ENCODE assay signal across 7 cellular contexts in the genomic region with DNA sequence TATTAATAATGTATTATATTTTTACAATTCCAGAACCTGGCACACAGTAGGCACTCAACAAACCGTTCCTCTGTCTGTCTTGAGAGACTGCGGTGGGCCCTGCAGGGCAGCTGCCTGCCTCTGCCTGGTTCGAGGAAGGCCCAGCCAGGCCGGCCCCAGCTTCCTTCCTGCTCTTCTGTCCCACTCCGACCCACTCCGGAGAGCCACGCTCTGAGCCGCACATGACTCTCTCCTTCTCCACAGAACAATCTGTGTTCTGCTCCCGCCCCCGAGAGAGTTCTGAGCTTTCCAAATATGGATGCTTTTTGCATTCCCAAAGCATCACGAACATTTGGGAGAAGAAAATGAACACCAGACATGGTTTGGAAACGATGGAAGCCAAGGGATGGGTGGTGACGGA. TPM values are rescaled to one million over a fixed set of nuclear protein-coding genes. Genes with fewer than 3 reads are reported as not detected.
DNase-seq lines count a peak whose midpoint lies in the region; ATAC-seq and TF ChIP-seq lines count a peak whose summit lies in the region.

No MANE protein-coding gene starts in this region.

- H3K9me3 ChIP-seq in esophagus (ENCODE audit: control insufficient read depth in 2 of 2, insufficient read depth in 1 of 2, low read depth in 1 of 2, low read length in 1 of 2): no peaks in the 10 kb centered on the region

- H3K4me3 Mint-ChIP-seq in nephron: peak overlapping the region; percentile 75 to 83 (median 81)

- peaks cover 13% of the 10 kb centered on the region for H3K4me1 Mint-ChIP-seq in nephron

- H3K27ac Mint-ChIP-seq in nephron: peak overlapping the region; percentile 27 to 79 (median 59)

- WGBS in esophagus, 2 donors: 53 to 59% methylated on average over 13 of the region's 13 CpGs

- TF ChIP-seq CTCF in nephron (IDR thresholded peaks at IDR 0.05; ENCODE audit: unreplicated experiment in 3 of 3): no peak

- H3K36me3 ChIP-seq in esophagus (ENCODE audit: control insufficient read depth in 2 of 2, insufficient read depth in 2 of 2, low read length in 1 of 2): no peaks in the 10 kb centered on the region

- DNase-seq in T-helper 9 cell (peak; percentile 15), NCI-H226 (no peak)

- ATAC-seq in GM21723 (IDR thresholded peaks at IDR 0.05; ENCODE audit: unreplicated experiment) (peak; percentile 17), GM21360 (IDR thresholded peaks at IDR 0.05; ENCODE audit: unreplicated experiment) (no peak), GM19324 (IDR thresholded peaks at IDR 0.05; ENCODE audit: low FRiP score, unreplicated experiment) (no peak)

- peaks cover 17% of the 10 kb centered on the region for H3K9me3 Mint-ChIP-seq in nephron

- no peaks in the 10 kb centered on the region for H3K27me3 ChIP-seq in esophagus (ENCODE audit: control insufficient read depth in 1 of 2, insufficient read depth in 2 of 2, low read length in 2 of 2)

- H3K36me3 Mint-ChIP-seq in nephron (ENCODE audit: low read depth): peaks cover 18% of the 10 kb centered on the region

- H3K27me3 Mint-ChIP-seq in nephron (ENCODE audit: low read depth): peaks cover 8% of the 10 kb centered on the region

- no peaks in the 10 kb centered on the region for H3K4me1 ChIP-seq in esophagus (ENCODE audit: control insufficient read depth in 2 of 2, insufficient read depth in 2 of 2, low read length in 1 of 2)

- H3K4me3 ChIP-seq in esophagus (ENCODE audit: low read depth in 1 of 2, low read length in 2 of 2): peak overlapping the region; percentile 34 to 49

- peak overlapping the region; percentile 72 to 90 for H3K27ac ChIP-seq in esophagus (ENCODE audit: low read depth in 2 of 2, low read length in 1 of 2)

RNA-seq across cellular contexts. Expression of a gene that starts 57.3 kb away (rescaled TPM):
- 1 to 10 TPM; 2.7 to 6.0 TPM for polyA plus RNA-seq in esophagus
